ENCODE assay signal across 21 cellular contexts in genomic region chr1:2253797-2254480, GRCh38. TPM values are rescaled to one million over a fixed set of nuclear protein-coding genes. Genes with fewer than 3 reads are reported as not detected.
DNase-seq lines count a peak whose midpoint lies in the region; ATAC-seq, FAIRE-seq and TF ChIP-seq lines count a peak whose summit lies in the region.
"Had no signal": no experiment of that assay in that cellular context is flagged by ENCODE, and none has a peak within 500 bp of the region (broad histone marks: within the 10 kb centered on the region; RNA-seq: fewer than 3 reads in every experiment).

No MANE protein-coding gene starts in this region.

- H2BK20ac ChIP-seq in H1 (ENCODE audit: low read length) = no peak overlapping the region

- no peak overlapping the region for H2BK15ac ChIP-seq in H1 (ENCODE audit: low read length)

- H3K23me2 ChIP-seq in H1 (ENCODE audit: low read depth, low read length) = no peaks in the 10 kb centered on the region

- WGBS in right cardiac atrium = 93% methylated on average over 23 of the region's 23 CpGs
- WGBS in H1 (ENCODE audit: extremely low coverage in 1 of 2, insufficient coverage in 1 of 2, insufficient read length in 1 of 2, insufficient replicate concordance in 2 of 2, low coverage in 1 of 2, low lambda C conversion rate in 2 of 2, missing lambda C conversion rate in 1 of 2), 2 experiments = 97% methylated on average over 23 of the region's 23 CpGs; no CpG with 5 or more reads in 1 of the 2 experiments
- WGBS in upper lobe of left lung, 2 donors = 97% methylated on average over 9 to 21 of the region's 23 CpGs
- WGBS in endodermal cell (ENCODE audit: insufficient coverage in 1 of 2, insufficient read length in 1 of 2), 2 experiments = 97 to 99% methylated on average over 18 to 23 of the region's 23 CpGs

- H2AFZ ChIP-seq in H1 (ENCODE audit: low read length) = no peak overlapping the region

- no peak overlapping the region for H2BK12ac ChIP-seq in H1 (ENCODE audit: low read depth, low read length)

- TF ChIP-seq CTCF in left ventricle myocardium inferior (IDR thresholded peaks at IDR 0.05; ENCODE audit: borderline replicate concordance) = no peak
- TF ChIP-seq CTCF in RWPE1 (conservative IDR thresholded peaks at IDR 0.05; ENCODE audit: low read depth) = no peak
- no peak for TF ChIP-seq CTCF in H1 (IDR thresholded peaks at IDR 0.05; ENCODE audit: control extremely low read depth in 1 of 3, insufficient read depth in 1 of 3, low read depth in 1 of 3, low read length in 3 of 3)
- no peak for TF ChIP-seq CTCF in upper lobe of left lung (IDR thresholded peaks at IDR 0.05)
- TF ChIP-seq CTCF in type B pancreatic cell (conservative IDR thresholded peaks at IDR 0.05) = no peak
- TF ChIP-seq CTCF in endodermal cell (conservative IDR thresholded peaks at IDR 0.05) = no peak

- CTCF ChIA-PET in RWPE1 (lab: Yijun Ruan, JAX) = no interaction called here
- CTCF ChIA-PET in H1 (lab: Charles Lee; ENCODE audit: partially characterized antibody) = interaction anchor here (1.0 kb wide), 1 partner anchor 55 kb away, joined by 3 read pairs; no protein-coding TSS in a partner anchor

- H3K79me1 ChIP-seq in H1 (ENCODE audit: low read depth, low read length) = peaks cover 47% of the 10 kb centered on the region

- no peak overlapping the region for H2BK120ac ChIP-seq in H1 (replicated peaks; ENCODE audit: low read depth, low read length)

- H4K20me1 ChIP-seq in H1 (replicated peaks in 1 of 2; ENCODE audit: control insufficient read depth in 1 of 2, insufficient read depth in 2 of 2, low read length in 2 of 2) = peaks cover 16 to 41% of the 10 kb centered on the region in 2 experiments

- H3K36me3 Mint-ChIP-seq in type B pancreatic cell (peaks cover 9% of the 10 kb centered on the region), endodermal cell (ENCODE audit: low read depth) (peaks cover 3% of the 10 kb centered on the region)

- TF ChIP-seq RAD21 in H1 (IDR thresholded peaks at IDR 0.05 in 1 of 2, conservative IDR thresholded peaks at IDR 0.05 in 1 of 2; ENCODE audit: low read depth in 2 of 2, low read length in 2 of 2) = no peak

- FAIRE-seq in H1 (lab: Jason Lieb, UNC) = no peak
- FAIRE-seq: GM12892 had no signal

- H3K27ac Mint-ChIP-seq in type B pancreatic cell = no peak overlapping the region
- no peak overlapping the region for H3K27ac Mint-ChIP-seq in endodermal cell

- H3K4me2 ChIP-seq in H1 (ENCODE audit: insufficient read depth in 1 of 2, low read depth in 2 of 2, low read length in 2 of 2) = no peak overlapping the region
- H3K4me2 ChIP-seq: KMS-11 had no signal

- H2BK5ac ChIP-seq in H1 (ENCODE audit: low read depth, low read length) = 0 out of 2 replicates have a peak overlapping the region, but pooled peaks have one; percentile 7

- peaks cover 31% of the 10 kb centered on the region for H3K4me1 Mint-ChIP-seq in type B pancreatic cell (ENCODE audit: unreplicated experiment)
- H3K4me1 Mint-ChIP-seq in endodermal cell = peaks cover 9% of the 10 kb centered on the region

- H3K4me3 Mint-ChIP-seq in type B pancreatic cell (no peak overlapping the region), endodermal cell (no peak overlapping the region)

- no peak overlapping the region for H3K14ac ChIP-seq in H1 (ENCODE audit: insufficient read length)

- peaks cover 49% of the 10 kb centered on the region for H3K4me1 ChIP-seq in right cardiac atrium (ENCODE audit: control insufficient read depth, insufficient read depth, low read length)
- H3K4me1 ChIP-seq in left ventricle myocardium inferior = peaks cover 98% of the 10 kb centered on the region
- H3K4me1 ChIP-seq in H1 (replicated peaks in 1 of 4; ENCODE audit: control insufficient read depth in 3 of 4, insufficient read depth in 4 of 4, low read length in 3 of 4) = peaks cover 6 to 31% (median 21%) of the 10 kb centered on the region in 4 experiments
- peaks cover 56 to 93% (median 81%) of the 10 kb centered on the region in 4 donors for H3K4me1 ChIP-seq in upper lobe of left lung
- no peaks in the 10 kb centered on the region for H3K4me1 ChIP-seq in endodermal cell (ENCODE audit: control insufficient read depth, insufficient read depth, low read length)

- H3K36me3 ChIP-seq in left ventricle myocardium inferior (no peaks in the 10 kb centered on the region), H1 (ENCODE audit: control insufficient read depth in 2 of 4, insufficient read depth in 4 of 4, low read length in 3 of 4) (no peaks in the 10 kb centered on the region), upper lobe of left lung (peaks cover 0 to 10% (median 3%) of the 10 kb centered on the region in 4 donors), endodermal cell (ENCODE audit: control insufficient read depth, insufficient read depth, low read length) (peaks cover 12% of the 10 kb centered on the region)

- H3K27me3 ChIP-seq in right cardiac atrium (ENCODE audit: control insufficient read depth, insufficient read depth) (no peaks in the 10 kb centered on the region), left ventricle myocardium inferior (ENCODE audit: low read depth) (no peaks in the 10 kb centered on the region), H1 (replicated peaks in 1 of 4; ENCODE audit: control insufficient read depth in 3 of 4, extremely low read depth in 1 of 4, insufficient read depth in 3 of 4, low read length in 3 of 4) (no peaks in the 10 kb centered on the region), upper lobe of left lung (no peaks in the 10 kb centered on the region), endodermal cell (ENCODE audit: control insufficient read depth, insufficient read depth, low read length, poor library complexity, severe bottlenecking) (no peaks in the 10 kb centered on the region)

- H3K27ac ChIP-seq in right cardiac atrium (ENCODE audit: low read length) (no peak overlapping the region), left ventricle myocardium inferior (replicated peaks) (no peak overlapping the region), RWPE1 (peak overlapping the region; percentile 91), H1 (ENCODE audit: low read depth, low read length) (no peak overlapping the region), upper lobe of left lung (peak overlapping the region; percentile 89 to 93 (median 91)), endodermal cell (ENCODE audit: low read depth, low read length) (no peak overlapping the region)
- H3K27ac ChIP-seq: KMS-11 had no signal

- H3K4me3 ChIP-seq in right cardiac atrium (ENCODE audit: low read length) = no peak overlapping the region
- no peak overlapping the region for H3K4me3 ChIP-seq in left ventricle myocardium inferior
- H3K4me3 ChIP-seq in H1 (ENCODE audit: extremely low read depth in 1 of 4, insufficient read depth in 2 of 4, low read depth in 3 of 4, low read length in 4 of 4) = no peak overlapping the region
- H3K4me3 ChIP-seq in upper lobe of left lung = no peak overlapping the region
- H3K4me3 ChIP-seq in endodermal cell (ENCODE audit: low read length) = no peak overlapping the region

- H3K27me3 Mint-ChIP-seq in type B pancreatic cell (no peaks in the 10 kb centered on the region), endodermal cell (ENCODE audit: insufficient read depth) (no peaks in the 10 kb centered on the region)

- H3K9me3 Mint-ChIP-seq in type B pancreatic cell = no peaks in the 10 kb centered on the region
- H3K9me3 Mint-ChIP-seq in endodermal cell = peaks cover 3% of the 10 kb centered on the region

- H3K9ac ChIP-seq in H1 (replicated peaks in 1 of 4; ENCODE audit: extremely low read depth in 1 of 4, low read depth in 3 of 4, low read length in 3 of 4) (no peak overlapping the region), endodermal cell (ENCODE audit: extremely low read depth, low read length, poor library complexity, severe bottlenecking) (no peak overlapping the region)
- H3K9ac ChIP-seq: KMS-11 had no signal

- H2AK5ac ChIP-seq in H1 (ENCODE audit: low read depth, low read length) = peak overlapping the region; percentile 11; the same call in 1 of the 2 replicates

- H3K18ac ChIP-seq in H1 (ENCODE audit: extremely low read depth, low read length) = no peak overlapping the region

- H4K8ac ChIP-seq in H1 (ENCODE audit: extremely low read depth, insufficient read depth, low read length) = peak overlapping the region; percentile 1; the same call in 1 of the 2 replicates

- H3K56ac ChIP-seq in H1 (replicated peaks; ENCODE audit: insufficient read length, low read depth, low read length) = no peak overlapping the region

- no peak overlapping the region for H4K91ac ChIP-seq in H1 (replicated peaks; ENCODE audit: insufficient read length, low read length)

- H4K5ac ChIP-seq in H1 (ENCODE audit: insufficient read length, low read depth, low read length) = no peak overlapping the region

- no peak for ATAC-seq in right cardiac atrium
- no peak for ATAC-seq in upper lobe of left lung (ENCODE audit: low FRiP score in 2 of 2)
- ATAC-seq: activated CD4-positive, CD25-positive, alpha-beta regulatory T cell treated with anti-CD3 and anti-CD28 coated beads, Interleukin-2, amount 50 U/mL, for 24 hours had no signal

- TF ChIP-seq EP300 in H1 (IDR thresholded peaks at IDR 0.05; ENCODE audit: borderline replicate concordance in 1 of 2, low read depth in 2 of 2, low read length in 2 of 2) (no peak), upper lobe of left lung (IDR thresholded peaks at IDR 0.05) (no peak)

- no peak for TF ChIP-seq POLR2A in H1 (IDR thresholded peaks at IDR 0.05; ENCODE audit: control extremely low read depth in 1 of 2, low read depth in 2 of 2, low read length in 2 of 2)
- no peak for TF ChIP-seq POLR2A in upper lobe of left lung (IDR thresholded peaks at IDR 0.05)

- no peak overlapping the region for H3K4ac ChIP-seq in H1 (replicated peaks; ENCODE audit: insufficient read length, low read depth, low read length)

- no peaks in the 10 kb centered on the region for H3K9me3 ChIP-seq in right cardiac atrium (ENCODE audit: control insufficient read depth, low read length)
- peaks cover 16% of the 10 kb centered on the region for H3K9me3 ChIP-seq in left ventricle myocardium inferior (replicated peaks)
- H3K9me3 ChIP-seq in H1 (ENCODE audit: insufficient read depth in 2 of 2, low read depth in 1 of 2, low read length in 1 of 2) = 0 out of 4 replicates have a peak, but pooled peaks cover 0 to 4% of the 10 kb centered on the region in 2 experiments
- H3K9me3 ChIP-seq in upper lobe of left lung = peaks cover 0 to 15% (median 6%) of the 10 kb centered on the region in 4 donors
- peaks cover 11% of the 10 kb centered on the region for H3K9me3 ChIP-seq in endodermal cell (ENCODE audit: control insufficient read depth, low read length)

- H3K79me2 ChIP-seq in H1 (ENCODE audit: control insufficient read depth in 1 of 2, insufficient read depth in 2 of 2, low read length in 2 of 2) = peaks cover 68 to 99% of the 10 kb centered on the region in 2 experiments

- DNase-seq in right cardiac atrium (peak in 2 of 3 donors; percentile 53 to 56), left ventricle myocardium inferior (no peak), RWPE1 (ENCODE audit: low spot score) (no peak), H1 (ENCODE audit: low read depth in 1 of 2, low spot score in 2 of 2) (no peak), upper lobe of left lung (peak in 1 of 2 donors; percentile 18), head of caudate nucleus (no peak), type B pancreatic cell (ENCODE audit: extremely low spot score, unreplicated experiment) (no peak), endodermal cell (no peak)
- DNase-seq: central memory CD4-positive, alpha-beta T cell; DMS 273 treated with DMSO at 0.1 percent for 48 hours; GDM1; hypothalamus; kidney glomerular epithelial cell; NCI-H1092; NCI-H2081; NCI-H510A treated with DMSO at 0.1 percent for 48 hours; nucleus accumbens; Right ventricle myocardium superior had no signal

- POLR2A ChIA-PET in RWPE1 (lab: Yijun Ruan, JAX; ENCODE audit: low non-redundant PET) = no interaction called here
- POLR2A ChIA-PET in H1 (lab: Charles Lee; ENCODE audit: partially characterized antibody) = no interaction called here

- no peak overlapping the region for H3K23ac ChIP-seq in H1 (ENCODE audit: insufficient read length)

- intact Hi-C loops in right cardiac atrium (cut with DNase I) = no loop called here
- intact Hi-C loops in left ventricle myocardium inferior (cut with micrococcal nuclease) = no loop called here
- intact Hi-C loops in head of caudate nucleus (cut with DNase I) = no loop called here

RNA-seq across cellular contexts. Expression of gene SKI, which starts 25.8 kb away (rescaled TPM):
- total RNA-seq in right cardiac atrium (10 to 100 TPM; 56.7 to 83.1 (median 68.9) TPM), left ventricle myocardium inferior (37.9 TPM), upper lobe of left lung (100 to 1,000 TPM in 3 of 6 donors, 10 to 100 TPM in 3; 57.3 to 108 (median 96.9) TPM), type B pancreatic cell (ENCODE audit: low replicate concordance) (52.7 and 55.7 TPM in 2 replicates), endodermal cell (10 to 100 TPM; 65.4 to 79.2 TPM)
- polyA plus RNA-seq in right cardiac atrium (35.6 TPM), H1 (2011; rRNA removed) (8.3 and 14.5 TPM in 2 replicates)
- 80.2 and 87.6 TPM in 2 replicates for total RNA-seq in H1 (2021; fragmentation: NEBNext Ultra II Directional; extraction: Animal tissue kit (Norgen Biotek cat#: 25700))
- 8.6 TPM for polyA plus RNA-seq in H1 (2011; cell fraction: cytosol; rRNA removed)
- 19.2 TPM for polyA plus RNA-seq in H1 (2011; cell fraction: nucleus; rRNA removed)
- polyA plus RNA-seq in H1 (2012, experiment 1 of 2) = 24.8 to 35.9 TPM (median 32.3 TPM) in 4 replicates
- 36.5 TPM for polyA plus RNA-seq in H1 (2012, experiment 2 of 2)
- 40.2 TPM for polyA plus RNA-seq in H1 (2013, experiment 1 of 2)
- 39.7 TPM for polyA plus RNA-seq in H1 (2013, experiment 2 of 2)
- 6.3 and 7.3 TPM in 2 replicates for polyA minus RNA-seq in H1 (2011; rRNA and poly(A)+ RNA removed)
- 30.0 TPM for polyA minus RNA-seq in H1 (2011; cell fraction: cytosol; rRNA and poly(A)+ RNA removed)
- 27.1 TPM for polyA minus RNA-seq in H1 (2011; cell fraction: nucleus; rRNA and poly(A)+ RNA removed)
- 39.9 TPM for polyA plus RNA-seq in endodermal cell (2013, experiment 1 of 2)
- polyA plus RNA-seq in endodermal cell (2013, experiment 2 of 2) = 37.7 TPM

RNA-seq across cellular contexts. Expression of gene FAAP20, which starts 59.4 kb away (rescaled TPM):
- total RNA-seq in right cardiac atrium (10 to 100 TPM; 35.5 to 49.3 (median 37.2) TPM), left ventricle myocardium inferior (37.0 TPM), upper lobe of left lung (10 to 100 TPM; 26.7 to 88.0 (median 66.8) TPM), type B pancreatic cell (ENCODE audit: low replicate concordance) (45.8 and 73.8 TPM in 2 replicates), endodermal cell (100 to 1,000 TPM; 126 to 154 TPM)
- polyA plus RNA-seq in right cardiac atrium (56.3 TPM), H1 (2011; rRNA removed) (58.4 and 106 TPM in 2 replicates)
- 99.8 and 103 TPM in 2 replicates for total RNA-seq in H1 (2021; fragmentation: NEBNext Ultra II Directional; extraction: Animal tissue kit (Norgen Biotek cat#: 25700))
- polyA plus RNA-seq in H1 (2011; cell fraction: cytosol; rRNA removed) = 49.4 TPM
- 69.8 TPM for polyA plus RNA-seq in H1 (2011; cell fraction: nucleus; rRNA removed)
- 51.1 to 69.6 TPM (median 60.7 TPM) in 4 replicates for polyA plus RNA-seq in H1 (2012, experiment 1 of 2)
- 65.5 TPM for polyA plus RNA-seq in H1 (2012, experiment 2 of 2)
- 95.7 TPM for polyA plus RNA-seq in H1 (2013, experiment 1 of 2)
- polyA plus RNA-seq in H1 (2013, experiment 2 of 2) = 90.2 TPM
- polyA minus RNA-seq in H1 (2011; rRNA and poly(A)+ RNA removed) = 5.5 and 6.4 TPM in 2 replicates
- 32.8 TPM for polyA minus RNA-seq in H1 (2011; cell fraction: cytosol; rRNA and poly(A)+ RNA removed)
- polyA minus RNA-seq in H1 (2011; cell fraction: nucleus; rRNA and poly(A)+ RNA removed) = 18.1 TPM
- polyA plus RNA-seq in endodermal cell (2013, experiment 1 of 2) = 91.8 TPM
- polyA plus RNA-seq in endodermal cell (2013, experiment 2 of 2) = 88.9 TPM

Comparison
In these comparisons a context has a peak if more than half of its experiments do, and no peak if none do; other contexts are left out.
1. DNase-seq: peak in right cardiac atrium (2 of 3); none in left ventricle myocardium inferior (single experiment), RWPE1 (single experiment), H1 (0 of 2), head of caudate nucleus (0 of 42), type B pancreatic cell (single experiment) and endodermal cell (single experiment).
2. H3K27ac ChIP-seq: peak in RWPE1 (single experiment) and upper lobe of left lung (4 of 4); none in right cardiac atrium (single experiment), left ventricle myocardium inferior (single experiment), H1 (single experiment) and endodermal cell (single experiment).